In genomic region chr4:169909479-169909878, GRCh38 we compare ENCODE assay signal across 21 cellular contexts.
"Had no signal": no experiment of that assay in that cellular context is flagged by ENCODE, and none has a peak within 500 bp of the region (broad histone marks: within the 10 kb centered on the region; RNA-seq: fewer than 3 reads in every experiment).

No MANE protein-coding gene starts in this region.

- H3K79me2 ChIP-seq: hepatocyte had no signal

- H3K9me3 ChIP-seq: colonic mucosa, suprapubic skin, thyroid gland had no signal

- H3K27ac ChIP-seq: colonic mucosa, hepatocyte, suprapubic skin, thyroid gland had no signal

- H3K9me3 Mint-ChIP-seq: stimulated activated effector memory CD8-positive, alpha-beta T cell treated with anti-CD3 and anti-CD28 coated beads, Interleukin-12 subunit alpha, Interleukin-12 subunit beta, amount 100 ng/mL, for 72 hours; type B pancreatic cell had no signal

- H3K27ac Mint-ChIP-seq: mesothelial cell of epicardium; stimulated activated effector memory CD8-positive, alpha-beta T cell treated with anti-CD3 and anti-CD28 coated beads, Interleukin-12 subunit alpha, Interleukin-12 subunit beta, amount 100 ng/mL, for 72 hours; type B pancreatic cell had no signal

- H2AFZ ChIP-seq: hepatocyte had no signal

- H3K27me3 ChIP-seq: colonic mucosa, hepatocyte, suprapubic skin, thyroid gland had no signal

- H3K4me2 ChIP-seq: hepatocyte, smooth muscle cell had no signal

- FAIRE-seq: endothelial cell of umbilical vein, urothelium cell line had no signal

- H3K36me3 Mint-ChIP-seq: mesothelial cell of epicardium; stimulated activated effector memory CD8-positive, alpha-beta T cell treated with anti-CD3 and anti-CD28 coated beads, Interleukin-12 subunit alpha, Interleukin-12 subunit beta, amount 100 ng/mL, for 72 hours; type B pancreatic cell had no signal

- ATAC-seq: left colon; right cardiac atrium; stimulated activated effector memory CD8-positive, alpha-beta T cell treated with anti-CD3 and anti-CD28 coated beads, Interleukin-12 subunit alpha, Interleukin-12 subunit beta, amount 100 ng/mL, for 72 hours; stimulated activated naive CD8-positive, alpha-beta T cell treated with anti-CD3 and anti-CD28 coated beads, Interleukin-15, Interleukin-2, amounts not matched to agents 100 U/mL and 50 U/mL, for 24 hours had no signal

- DNase-seq: colonic mucosa; dermis blood vessel endothelial cell; erythroblast; foreskin melanocyte; head of caudate nucleus; kidney; left colon; mammary epithelial cell; posterior cingulate gyrus; right cardiac atrium; stimulated activated CD4-positive, alpha-beta T cell treated with anti-CD3 and anti-CD28 coated beads, Interleukin-2, amount 100 ng/mL, for 48 hours; stimulated activated naive CD8-positive, alpha-beta T cell treated with anti-CD3 and anti-CD28 coated beads, Interleukin-15, Interleukin-2, amounts not matched to agents 100 U/mL and 50 U/mL, for 24 hours; thyroid gland had no signal

- H3K4me1 ChIP-seq: colonic mucosa, suprapubic skin, thyroid gland had no signal

- H3K4me3 ChIP-seq: colonic mucosa, hepatocyte, smooth muscle cell, suprapubic skin, thyroid gland had no signal

- H3K27me3 Mint-ChIP-seq: type B pancreatic cell had no signal

- H3K4me3 Mint-ChIP-seq: mesothelial cell of epicardium; stimulated activated effector memory CD8-positive, alpha-beta T cell treated with anti-CD3 and anti-CD28 coated beads, Interleukin-12 subunit alpha, Interleukin-12 subunit beta, amount 100 ng/mL, for 72 hours; type B pancreatic cell had no signal

- H3K36me3 ChIP-seq: colonic mucosa, suprapubic skin, thyroid gland had no signal

- H3K4me1 Mint-ChIP-seq: stimulated activated effector memory CD8-positive, alpha-beta T cell treated with anti-CD3 and anti-CD28 coated beads, Interleukin-12 subunit alpha, Interleukin-12 subunit beta, amount 100 ng/mL, for 72 hours had no signal
